ENCODE assay signal across 8 cellular contexts in genomic region chr1:222464841-222465210, GRCh38.
A peak's percentile ranks its signal among the peaks of the same experiment; 100 is the strongest.
DNase-seq lines count a peak whose midpoint lies in the region; ATAC-seq and TF ChIP-seq lines count a peak whose summit lies in the region.

No MANE protein-coding gene starts in this region.

- peak; percentile 29 for ATAC-seq in GM21737 (IDR thresholded peaks at IDR 0.05; ENCODE audit: unreplicated experiment)
- ATAC-seq in GM21723 (IDR thresholded peaks at IDR 0.05; ENCODE audit: unreplicated experiment): no peak

- no peaks in the 10 kb centered on the region for H3K4me1 ChIP-seq in Caco-2
- H3K4me1 ChIP-seq in iPS-15b (ENCODE audit: control insufficient read depth, insufficient read depth, low read length): no peaks in the 10 kb centered on the region

- H3K27me3 ChIP-seq in Caco-2 (replicated peaks; ENCODE audit: control insufficient read depth, insufficient read depth, low read length) (no peaks in the 10 kb centered on the region; the same call in 1 of the 2 replicates), iPS-15b (ENCODE audit: control insufficient read depth, insufficient read depth, low read length) (no peaks in the 10 kb centered on the region)

- peak overlapping the region in 13 of 21 experiments; percentile 7 to 90 (median 75) for H3K27ac ChIP-seq in skin epidermis

- TF ChIP-seq CTCF in Caco-2 (IDR thresholded peaks at IDR 0.05; ENCODE audit: insufficient read depth in 1 of 2, low read depth in 1 of 2, low read length in 1 of 2, severe bottlenecking in 1 of 2, unreplicated experiment in 1 of 2): no peak

- CTCF ChIA-PET in Caco-2 (lab: Charles Lee): interaction anchor here (0.6 to 4.0 kb wide), 6 partner anchors 9 to 296 kb away, joined by 3 to 29 read pairs (median 4); partner anchors contain the start of gene TAF1A

- H3K36me3 ChIP-seq in Caco-2 (ENCODE audit: control insufficient read depth, insufficient read depth, low read length): no peaks in the 10 kb centered on the region
- no peaks in the 10 kb centered on the region for H3K36me3 ChIP-seq in iPS-15b (ENCODE audit: control insufficient read depth, insufficient read depth, low read length)

- no peaks in the 10 kb centered on the region for H3K9me3 Mint-ChIP-seq in Caco-2 (ENCODE audit: unreplicated experiment)

- no peak overlapping the region for H3K27ac Mint-ChIP-seq in Caco-2 (ENCODE audit: unreplicated experiment)

- H3K4me3 ChIP-seq in Caco-2 (ENCODE audit: low read depth, low read length) (no peak overlapping the region; the same call in 1 of the 2 replicates), iPS-15b (ENCODE audit: low read depth, low read length) (peak overlapping the region; percentile 78), skin epidermis (peak overlapping the region; percentile 15 to 40 (median 34))

- peaks cover 11% of the 10 kb centered on the region for H3K4me1 Mint-ChIP-seq in Caco-2 (ENCODE audit: low read depth, unreplicated experiment)

- intact Hi-C loops in Caco-2 (cut with micrococcal nuclease; ENCODE audit: unreplicated experiment): loop anchor here (1.0 to 2.0 kb wide), 7 partner anchors 56 to 248 kb away; partner anchors contain the start of gene TAF1A

- H3K9ac ChIP-seq in iPS-15b (ENCODE audit: low read depth, low read length): peak overlapping the region; percentile 67

- POLR2A ChIA-PET in Caco-2 (lab: Charles Lee): no interaction called here

- H3K27me3 Mint-ChIP-seq in Caco-2 (ENCODE audit: insufficient read depth, unreplicated experiment): peaks cover 6% of the 10 kb centered on the region

- H3K36me3 Mint-ChIP-seq in Caco-2 (ENCODE audit: insufficient read depth, unreplicated experiment): peaks cover 6% of the 10 kb centered on the region

- peak in 1 of 2 experiments; percentile 50 for DNase-seq in Caco-2
- peak; percentile 81 to 84 for DNase-seq in Kasumi-1 (lab: John Stamatoyannopoulos, UW)
- DNase-seq in T-helper 22 cell (ENCODE audit: low read depth): peak; percentile 36
- peak; percentile 66 for DNase-seq in astrocyte of the hippocampus (ENCODE audit: low read depth, low spot score)

- H3K9me3 ChIP-seq in Caco-2: no peaks in the 10 kb centered on the region
- no peaks in the 10 kb centered on the region for H3K9me3 ChIP-seq in iPS-15b (ENCODE audit: control insufficient read depth, insufficient read depth, low read length)

- no TSS peak for BruUV-seq in Caco-2 (replicated peaks; lab: Mats Ljungman, UMichigan)

- H3K4me3 Mint-ChIP-seq in Caco-2 (ENCODE audit: unreplicated experiment): peak overlapping the region; percentile 87
